Comparison of ENCODE assay signal across 10 cellular contexts in genomic region chr7:107659666-107660065, GRCh38. TPM values are rescaled to one million over a fixed set of nuclear protein-coding genes. Genes with fewer than 3 reads are reported as not detected.
A peak's percentile ranks its signal among the peaks of the same experiment; 100 is the strongest.
DNase-seq lines count a peak whose midpoint lies in the region; ATAC-seq, FAIRE-seq and TF ChIP-seq lines count a peak whose summit lies in the region.
"Had no signal": no experiment of that assay in that cellular context is flagged by ENCODE, and none has a peak within 500 bp of the region (broad histone marks: within the 10 kb centered on the region; RNA-seq: fewer than 3 reads in every experiment).

No MANE protein-coding gene starts in this region.

- no peak for TF ChIP-seq POLR2A in endothelial cell of umbilical vein (IDR thresholded peaks at IDR 0.05; ENCODE audit: low read depth, low read length)

- dilution Hi-C loops in endothelial cell of umbilical vein (cut with MboI; ENCODE audit: extremely low pct_ligation_motif_present, low sequenced_read_pairs), result no loop called here

- BruUV-seq in endothelial cell of umbilical vein (replicated peaks; lab: Mats Ljungman, UMichigan), result no TSS peak

- 67 to 74% (median 68%) methylated on average over 4 of the region's 4 CpGs for WGBS in small intestine, 3 donors

- H3K4me1 ChIP-seq in endothelial cell of umbilical vein (ENCODE audit: control insufficient read depth, extremely low read depth, insufficient read depth, low read length), result peaks cover 18% of the 10 kb centered on the region
- peaks cover 2 to 5% of the 10 kb centered on the region in 2 donors for H3K4me1 ChIP-seq in small intestine (ENCODE audit: control insufficient read depth in 2 of 2, insufficient read depth in 1 of 2, low read depth in 1 of 2, low read length in 1 of 2)

- no peaks in the 10 kb centered on the region for H3K9me1 ChIP-seq in endothelial cell of umbilical vein (replicated peaks; ENCODE audit: control insufficient read depth, extremely low read depth, insufficient read depth, low read length)

- H3K27me3 ChIP-seq in endothelial cell of umbilical vein (ENCODE audit: control insufficient read depth in 2 of 2, insufficient read depth in 2 of 2, low read length in 2 of 2) (peaks cover 6 to 26% of the 10 kb centered on the region in 2 experiments), small intestine (ENCODE audit: control insufficient read depth in 2 of 2, insufficient read depth in 2 of 2, low read length in 2 of 2) (peaks cover 3 to 25% of the 10 kb centered on the region in 2 donors)

- H3K4me3 ChIP-seq in endothelial cell of umbilical vein (replicated peaks in 1 of 3; ENCODE audit: insufficient read depth in 1 of 3, low read depth in 1 of 3, low read length in 3 of 3) (no peak overlapping the region), coronary artery (no peak overlapping the region), small intestine (ENCODE audit: low read depth in 1 of 2, low read length in 2 of 2) (no peak overlapping the region)
- H3K4me3 ChIP-seq: A549, cardiac muscle cell had no signal

- no peak overlapping the region for H2AFZ ChIP-seq in endothelial cell of umbilical vein (ENCODE audit: low read depth, low read length)

- no peaks in the 10 kb centered on the region for H3K79me2 ChIP-seq in endothelial cell of umbilical vein (ENCODE audit: control insufficient read depth, insufficient read depth, low read length)

- TF ChIP-seq CTCF in endothelial cell of umbilical vein (IDR thresholded peaks at IDR 0.05; ENCODE audit: extremely low read depth in 1 of 2, insufficient read depth in 1 of 2, low read depth in 1 of 2, low read length in 2 of 2) (no peak), coronary artery (IDR thresholded peaks at IDR 0.05) (no peak)

- no peaks in the 10 kb centered on the region for H3K9me3 ChIP-seq in endothelial cell of umbilical vein (replicated peaks; ENCODE audit: control insufficient read depth, insufficient read depth, low read length)
- H3K9me3 ChIP-seq in small intestine (ENCODE audit: control insufficient read depth, low read depth), result no peaks in the 10 kb centered on the region
- H3K9me3 ChIP-seq: A549 had no signal

- intact Hi-C loops in endothelial cell of umbilical vein (cut with micrococcal nuclease), result no loop called here

- H3K4me2 ChIP-seq in endothelial cell of umbilical vein (ENCODE audit: insufficient read depth, low read length), result no peak overlapping the region
- H3K4me2 ChIP-seq: A549 had no signal

- no peak overlapping the region for H3K27ac ChIP-seq in endothelial cell of umbilical vein (ENCODE audit: insufficient read depth, low read depth, low read length)
- H3K27ac ChIP-seq in coronary artery, result no peak overlapping the region
- no peak overlapping the region for H3K27ac ChIP-seq in small intestine (ENCODE audit: low read depth in 1 of 2, low read length in 1 of 2)
- H3K27ac ChIP-seq: A549, cardiac muscle cell had no signal

- no peak overlapping the region for H3K9ac ChIP-seq in endothelial cell of umbilical vein (replicated peaks; ENCODE audit: extremely low read depth, insufficient read depth, low read length)

- POLR2A ChIA-PET in endothelial cell of umbilical vein (lab: Charles Lee), result no interaction called here

- H4K20me1 ChIP-seq in endothelial cell of umbilical vein (replicated peaks; ENCODE audit: control insufficient read depth, extremely low read depth, insufficient read depth, low read length), result no peaks in the 10 kb centered on the region

- FAIRE-seq in endothelial cell of umbilical vein (lab: Jason Lieb, UNC), result peak; percentile 70
- FAIRE-seq in small intestine (lab: Jason Lieb, UNC), result no peak
- FAIRE-seq: A549 had no signal

- CTCF ChIA-PET in endothelial cell of umbilical vein (lab: Charles Lee), result interaction anchor here (0.8 kb wide), 1 partner anchor 21 kb away, joined by 3 read pairs; no protein-coding TSS in a partner anchor

- H3K36me3 ChIP-seq in endothelial cell of umbilical vein (ENCODE audit: control insufficient read depth in 2 of 2, extremely low read depth in 1 of 2, insufficient read depth in 2 of 2, low read length in 2 of 2), result no peaks in the 10 kb centered on the region
- H3K36me3 ChIP-seq in small intestine (ENCODE audit: control insufficient read depth in 2 of 2, insufficient read depth in 2 of 2, low read length in 2 of 2), result no peaks in the 10 kb centered on the region
- H3K36me3 ChIP-seq: cardiac muscle cell had no signal

- DNase-seq in SIG-M5 treated with dmso at 0.1 percent for 504 hours (lab: John Stamatoyannopoulos, UW; ENCODE audit: unreplicated experiment) (peak; percentile 49), SIG-M5 (lab: John Stamatoyannopoulos, UW) (no peak), RKO (ENCODE audit: low spot score) (peak; percentile 64), endothelial cell of umbilical vein (ENCODE audit: low read depth, low spot score) (no peak), coronary artery (ENCODE audit: low spot score) (no peak), small intestine (no peak)
- DNase-seq in stimulated activated CD8-positive, alpha-beta memory T cell treated with anti-CD3 and anti-CD28 coated beads, Interleukin-15, amount 100 ng/mL, for 48 hours (ENCODE audit: low read depth in 2 of 2), result peak; percentile 19 to 49

- ATAC-seq in GM18519 (IDR thresholded peaks at IDR 0.05; ENCODE audit: low FRiP score, unreplicated experiment), result no peak

TF ChIP-seq in endothelial cell of umbilical vein, 7 proteins besides CTCF, POLR2A, EP300 and RAD21:
- TF ChIP-seq MAX (IDR thresholded peaks at IDR 0.05; ENCODE audit: insufficient read depth, insufficient read length) (no peak), EZH2 (IDR thresholded peaks at IDR 0.05; ENCODE audit: borderline replicate concordance, low read depth, low read length, severe bottlenecking) (no peak), FOS (IDR thresholded peaks at IDR 0.05; ENCODE audit: borderline replicate concordance, insufficient read depth, low read length) (peak; percentile 61)

RNA-seq across cellular contexts. Expression of gene SLC26A4, which starts 1.0 kb away (rescaled TPM):
- total RNA-seq in endothelial cell of umbilical vein, result 0.77 and 1.3 TPM in 2 replicates
- polyA plus RNA-seq in endothelial cell of umbilical vein, result 0.49 and 0.79 TPM in 2 replicates
- polyA plus RNA-seq in endothelial cell of umbilical vein (2011; cell fraction: cytosol; rRNA removed), result 0.40 and 0.55 TPM in 2 replicates
- polyA plus RNA-seq in endothelial cell of umbilical vein (2011; cell fraction: nucleus; rRNA removed), result 1.2 and 1.4 TPM in 2 replicates
- 0.33 and 0.34 TPM in 2 replicates for polyA plus RNA-seq in endothelial cell of umbilical vein (2012)
- polyA minus RNA-seq in endothelial cell of umbilical vein, result 0.68 and 4.1 TPM in 2 replicates
- polyA minus RNA-seq in endothelial cell of umbilical vein (2011; cell fraction: cytosol; rRNA and poly(A)+ RNA removed), result not detected
- 1.9 and 2.2 TPM in 2 replicates for polyA minus RNA-seq in endothelial cell of umbilical vein (2011; cell fraction: nucleus; rRNA and poly(A)+ RNA removed)
- polyA plus RNA-seq in small intestine, result under 1 TPM in 1 of 3 donors, not detected in 2; 0.18 TPM
- polyA plus RNA-seq: cardiac muscle cell had no signal

Comparison
In these comparisons a context has a peak if more than half of its experiments do, and no peak if none do; other contexts are left out.
1. DNase-seq: peak in SIG-M5 treated with dmso at 0.1 percent for 504 hours (single experiment), RKO (single experiment) and stimulated activated CD8-positive, alpha-beta memory T cell treated with anti-CD3 and anti-CD28 coated beads, Interleukin-15, amount 100 ng/mL, for 48 hours (2 of 2); none in SIG-M5 (single experiment), endothelial cell of umbilical vein (single experiment), coronary artery (single experiment) and small intestine (single experiment).